In genomic region chr13:103525530-103525929, GRCh38 we compare ENCODE assay signal across 24 cellular contexts.
"Had no signal": no experiment of that assay in that cellular context is flagged by ENCODE, and none has a peak within 500 bp of the region (broad histone marks: within the 10 kb centered on the region; RNA-seq: fewer than 3 reads in every experiment).

No MANE protein-coding gene starts in this region.

- DNase-seq: activated CD4-positive, alpha-beta T cell treated with anti-CD3 and anti-CD28 coated beads, Interleukin-2, amount 50 U/mL, for 1 hour; activated CD4-positive, CD25-positive, alpha-beta regulatory T cell treated with anti-CD3 and anti-CD28 coated beads, Interleukin-2, amount 50 U/mL, for 72 hours; activated CD8-positive, alpha-beta memory T cell treated with anti-CD3 and anti-CD28 coated beads, Interleukin-2, amount 50 U/mL, for 4 hours; activated effector memory CD4-positive, alpha-beta T cell treated with Interleukin-2 at 50 U/mL for 16 hours; activated naive CD4-positive, alpha-beta T cell treated with anti-CD3 and anti-CD28 coated beads, Interleukin-2, amount 10 ng/mL, durations not matched to agents 7 days and 5 days; activated naive CD8-positive, alpha-beta T cell treated with anti-CD3 and anti-CD28 coated beads, Interleukin-2, amount 50 U/mL, for 24 hours; activated T-cell treated with anti-CD3 and anti-CD28 coated beads, Interleukin-2, amount 50 U/mL, for 4 hours; anterior cingulate cortex; brain microvascular endothelial cell; colonic mucosa; hypothalamus; islet precursor cell; left colon; natural killer cell; ovary; psoas muscle; right cardiac atrium; stimulated activated CD4-positive, alpha-beta T cell treated with anti-CD3 and anti-CD28 coated beads, Interleukin-15, amount 100 ng/mL, for 24 hours; stimulated activated CD4-positive, alpha-beta T cell treated with anti-CD3 and anti-CD28 coated beads, Interleukin-4, amount 100 ng/mL, for 1 hour; stimulated activated naive CD8-positive, alpha-beta T cell treated with anti-CD3 and anti-CD28 coated beads, Interleukin-15, amount 100 ng/mL, for 72 hours; trophoblast cell had no signal

- H3K4me3 ChIP-seq: colonic mucosa, lung, ovary, psoas muscle, skin epidermis, suprapubic skin had no signal

- ATAC-seq: activated naive CD8-positive, alpha-beta T cell treated with anti-CD3 and anti-CD28 coated beads, Interleukin-2, amount 50 U/mL, for 24 hours; activated T-cell treated with anti-CD3 and anti-CD28 coated beads, Interleukin-2, amount 50 U/mL, for 4 hours; natural killer cell; psoas muscle; right cardiac atrium; stimulated activated naive CD8-positive, alpha-beta T cell treated with anti-CD3 and anti-CD28 coated beads, Interleukin-15, amount 100 ng/mL, for 72 hours had no signal

- H3K9me3 ChIP-seq: colonic mucosa, ovary, psoas muscle, suprapubic skin had no signal

- H3K27ac ChIP-seq: brain microvascular endothelial cell, colonic mucosa, ovary, psoas muscle, skin epidermis, suprapubic skin had no signal

- H3K36me3 ChIP-seq: brain microvascular endothelial cell, colonic mucosa, ovary, suprapubic skin had no signal

- H3K27me3 ChIP-seq: brain microvascular endothelial cell, colonic mucosa, ovary, suprapubic skin had no signal

- H3K4me1 ChIP-seq: colonic mucosa, psoas muscle, suprapubic skin had no signal
